Comparison of ENCODE assay signal across 1 cellular context in the genomic region with DNA sequence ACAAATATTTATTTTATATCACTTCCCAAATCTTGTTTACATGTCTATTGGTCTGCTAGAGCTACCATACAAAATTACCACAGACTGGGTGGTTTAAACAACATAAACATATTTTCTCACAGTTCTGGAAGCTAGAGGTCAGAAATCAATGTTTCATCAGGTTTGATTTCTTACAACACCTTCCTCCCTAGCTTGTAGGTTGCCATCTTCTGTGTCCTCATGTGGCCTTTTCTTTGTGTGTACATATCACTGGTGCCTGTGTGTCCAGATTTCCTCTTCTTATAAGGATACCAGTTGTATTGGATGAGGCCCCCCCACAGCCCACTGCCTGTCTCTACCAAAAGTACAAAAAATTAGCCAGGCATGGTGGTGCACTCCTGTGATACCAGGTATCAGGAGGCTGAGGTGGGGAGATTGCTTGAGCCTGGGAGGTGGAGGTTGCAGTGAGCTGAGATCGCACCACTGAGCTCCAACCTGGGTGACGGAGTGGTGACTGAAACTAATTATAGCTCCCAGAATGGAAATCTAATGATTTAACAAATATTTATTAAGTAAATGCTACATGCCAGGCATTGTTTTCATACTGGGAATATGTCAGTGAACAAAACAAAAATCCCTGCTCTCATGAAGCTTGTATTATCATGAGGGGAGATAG.
TF ChIP-seq lines count a peak whose summit lies in the region.

No MANE protein-coding gene starts in this region.

TF ChIP-seq in HepG2, 621 proteins besides CTCF, POLR2A, EP300 and RAD21 (continued from another document):
- TF ChIP-seq, protein P1, sequence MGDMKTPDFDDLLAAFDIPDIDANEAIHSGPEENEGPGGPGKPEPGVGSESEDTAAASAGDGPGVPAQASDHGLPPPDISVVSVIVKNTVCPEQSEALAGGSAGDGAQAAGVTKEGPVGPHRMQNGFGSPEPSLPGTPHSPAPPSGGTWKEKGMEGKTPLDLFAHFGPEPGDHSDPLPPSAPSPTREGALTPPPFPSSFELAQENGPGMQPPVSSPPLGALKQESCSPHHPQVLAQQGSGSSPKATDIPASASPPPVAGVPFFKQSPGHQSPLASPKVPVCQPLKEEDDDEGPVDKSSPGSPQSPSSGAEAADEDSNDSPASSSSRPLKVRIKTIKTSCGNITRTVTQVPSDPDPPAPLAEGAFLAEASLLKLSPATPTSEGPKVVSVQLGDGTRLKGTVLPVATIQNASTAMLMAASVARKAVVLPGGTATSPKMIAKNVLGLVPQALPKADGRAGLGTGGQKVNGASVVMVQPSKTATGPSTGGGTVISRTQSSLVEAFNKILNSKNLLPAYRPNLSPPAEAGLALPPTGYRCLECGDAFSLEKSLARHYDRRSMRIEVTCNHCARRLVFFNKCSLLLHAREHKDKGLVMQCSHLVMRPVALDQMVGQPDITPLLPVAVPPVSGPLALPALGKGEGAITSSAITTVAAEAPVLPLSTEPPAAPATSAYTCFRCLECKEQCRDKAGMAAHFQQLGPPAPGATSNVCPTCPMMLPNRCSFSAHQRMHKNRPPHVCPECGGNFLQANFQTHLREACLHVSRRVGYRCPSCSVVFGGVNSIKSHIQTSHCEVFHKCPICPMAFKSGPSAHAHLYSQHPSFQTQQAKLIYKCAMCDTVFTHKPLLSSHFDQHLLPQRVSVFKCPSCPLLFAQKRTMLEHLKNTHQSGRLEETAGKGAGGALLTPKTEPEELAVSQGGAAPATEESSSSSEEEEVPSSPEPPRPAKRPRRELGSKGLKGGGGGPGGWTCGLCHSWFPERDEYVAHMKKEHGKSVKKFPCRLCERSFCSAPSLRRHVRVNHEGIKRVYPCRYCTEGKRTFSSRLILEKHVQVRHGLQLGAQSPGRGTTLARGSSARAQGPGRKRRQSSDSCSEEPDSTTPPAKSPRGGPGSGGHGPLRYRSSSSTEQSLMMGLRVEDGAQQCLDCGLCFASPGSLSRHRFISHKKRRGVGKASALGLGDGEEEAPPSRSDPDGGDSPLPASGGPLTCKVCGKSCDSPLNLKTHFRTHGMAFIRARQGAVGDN (CRISPR knock-in tag; IDR thresholded peaks at IDR 0.05): 0 out of 2 replicates have a peak, but pooled peaks have one; percentile 11
- TF ChIP-seq NR2F6 (IDR thresholded peaks at IDR 0.05) (no peak), NR2F6 (CRISPR knock-in tag; IDR thresholded peaks at IDR 0.05) (no peak), TGIF2 (CRISPR knock-in tag; IDR thresholded peaks at IDR 0.05) (0 out of 2 replicates have a peak, but pooled peaks have one; percentile 9), MIER3 (CRISPR knock-in tag; IDR thresholded peaks at IDR 0.05; ENCODE audit: borderline replicate concordance) (peak; percentile 18; the same call in 1 of the 2 replicates), ZNF468 (CRISPR knock-in tag; IDR thresholded peaks at IDR 0.05) (no peak), ZNF740 (CRISPR knock-in tag; IDR thresholded peaks at IDR 0.05) (0 out of 2 replicates have a peak, but pooled peaks have one; percentile 60), EED (CRISPR knock-in tag; IDR thresholded peaks at IDR 0.05) (no peak), RBM22 (optimal IDR thresholded peaks at IDR 0.05; ENCODE audit: low read length) (peak; percentile 89), ZGPAT (CRISPR knock-in tag; IDR thresholded peaks at IDR 0.05) (0 out of 2 replicates have a peak, but pooled peaks have one; percentile 13), RXRB (CRISPR knock-in tag; IDR thresholded peaks at IDR 0.05; ENCODE audit: borderline replicate concordance) (peak; percentile 78), GFI1 (CRISPR knock-in tag; IDR thresholded peaks at IDR 0.05; ENCODE audit: borderline replicate concordance) (peak; percentile 22; the same call in 1 of the 2 replicates), ZXDC (CRISPR knock-in tag; IDR thresholded peaks at IDR 0.05) (no peak), ARID3A (IDR thresholded peaks at IDR 0.05; ENCODE audit: low read depth, low read length) (peak; percentile 6; the same call in 1 of the 2 replicates)
- TF ChIP-seq, protein P2, sequence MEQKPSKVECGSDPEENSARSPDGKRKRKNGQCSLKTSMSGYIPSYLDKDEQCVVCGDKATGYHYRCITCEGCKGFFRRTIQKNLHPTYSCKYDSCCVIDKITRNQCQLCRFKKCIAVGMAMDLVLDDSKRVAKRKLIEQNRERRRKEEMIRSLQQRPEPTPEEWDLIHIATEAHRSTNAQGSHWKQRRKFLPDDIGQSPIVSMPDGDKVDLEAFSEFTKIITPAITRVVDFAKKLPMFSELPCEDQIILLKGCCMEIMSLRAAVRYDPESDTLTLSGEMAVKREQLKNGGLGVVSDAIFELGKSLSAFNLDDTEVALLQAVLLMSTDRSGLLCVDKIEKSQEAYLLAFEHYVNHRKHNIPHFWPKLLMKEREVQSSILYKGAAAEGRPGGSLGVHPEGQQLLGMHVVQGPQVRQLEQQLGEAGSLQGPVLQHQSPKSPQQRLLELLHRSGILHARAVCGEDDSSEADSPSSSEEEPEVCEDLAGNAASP (CRISPR knock-in tag; IDR thresholded peaks at IDR 0.05; ENCODE audit: borderline replicate concordance): peak; percentile 91
- TF ChIP-seq, protein P3, sequence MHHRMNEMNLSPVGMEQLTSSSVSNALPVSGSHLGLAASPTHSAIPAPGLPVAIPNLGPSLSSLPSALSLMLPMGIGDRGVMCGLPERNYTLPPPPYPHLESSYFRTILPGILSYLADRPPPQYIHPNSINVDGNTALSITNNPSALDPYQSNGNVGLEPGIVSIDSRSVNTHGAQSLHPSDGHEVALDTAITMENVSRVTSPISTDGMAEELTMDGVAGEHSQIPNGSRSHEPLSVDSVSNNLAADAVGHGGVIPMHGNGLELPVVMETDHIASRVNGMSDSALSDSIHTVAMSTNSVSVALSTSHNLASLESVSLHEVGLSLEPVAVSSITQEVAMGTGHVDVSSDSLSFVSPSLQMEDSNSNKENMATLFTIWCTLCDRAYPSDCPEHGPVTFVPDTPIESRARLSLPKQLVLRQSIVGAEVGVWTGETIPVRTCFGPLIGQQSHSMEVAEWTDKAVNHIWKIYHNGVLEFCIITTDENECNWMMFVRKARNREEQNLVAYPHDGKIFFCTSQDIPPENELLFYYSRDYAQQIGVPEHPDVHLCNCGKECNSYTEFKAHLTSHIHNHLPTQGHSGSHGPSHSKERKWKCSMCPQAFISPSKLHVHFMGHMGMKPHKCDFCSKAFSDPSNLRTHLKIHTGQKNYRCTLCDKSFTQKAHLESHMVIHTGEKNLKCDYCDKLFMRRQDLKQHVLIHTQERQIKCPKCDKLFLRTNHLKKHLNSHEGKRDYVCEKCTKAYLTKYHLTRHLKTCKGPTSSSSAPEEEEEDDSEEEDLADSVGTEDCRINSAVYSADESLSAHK (CRISPR knock-in tag; IDR thresholded peaks at IDR 0.05; ENCODE audit: borderline replicate concordance): no peak
- TF ChIP-seq, protein P4, sequence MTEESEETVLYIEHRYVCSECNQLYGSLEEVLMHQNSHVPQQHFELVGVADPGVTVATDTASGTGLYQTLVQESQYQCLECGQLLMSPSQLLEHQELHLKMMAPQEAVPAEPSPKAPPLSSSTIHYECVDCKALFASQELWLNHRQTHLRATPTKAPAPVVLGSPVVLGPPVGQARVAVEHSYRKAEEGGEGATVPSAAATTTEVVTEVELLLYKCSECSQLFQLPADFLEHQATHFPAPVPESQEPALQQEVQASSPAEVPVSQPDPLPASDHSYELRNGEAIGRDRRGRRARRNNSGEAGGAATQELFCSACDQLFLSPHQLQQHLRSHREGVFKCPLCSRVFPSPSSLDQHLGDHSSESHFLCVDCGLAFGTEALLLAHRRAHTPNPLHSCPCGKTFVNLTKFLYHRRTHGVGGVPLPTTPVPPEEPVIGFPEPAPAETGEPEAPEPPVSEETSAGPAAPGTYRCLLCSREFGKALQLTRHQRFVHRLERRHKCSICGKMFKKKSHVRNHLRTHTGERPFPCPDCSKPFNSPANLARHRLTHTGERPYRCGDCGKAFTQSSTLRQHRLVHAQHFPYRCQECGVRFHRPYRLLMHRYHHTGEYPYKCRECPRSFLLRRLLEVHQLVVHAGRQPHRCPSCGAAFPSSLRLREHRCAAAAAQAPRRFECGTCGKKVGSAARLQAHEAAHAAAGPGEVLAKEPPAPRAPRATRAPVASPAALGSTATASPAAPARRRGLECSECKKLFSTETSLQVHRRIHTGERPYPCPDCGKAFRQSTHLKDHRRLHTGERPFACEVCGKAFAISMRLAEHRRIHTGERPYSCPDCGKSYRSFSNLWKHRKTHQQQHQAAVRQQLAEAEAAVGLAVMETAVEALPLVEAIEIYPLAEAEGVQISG (CRISPR knock-in tag; IDR thresholded peaks at IDR 0.05): no peak
